Comparison of ENCODE assay signal across 11 cellular contexts in genomic region chr11:35617316-35617686, GRCh38. TPM values are rescaled to one million over a fixed set of nuclear protein-coding genes. Genes with fewer than 3 reads are reported as not detected.
DNase-seq lines count a peak whose midpoint lies in the region; ATAC-seq, FAIRE-seq and TF ChIP-seq lines count a peak whose summit lies in the region.
"Had no signal": no experiment of that assay in that cellular context is flagged by ENCODE, and none has a peak within 500 bp of the region (broad histone marks: within the 10 kb centered on the region; RNA-seq: fewer than 3 reads in every experiment).

No MANE protein-coding gene starts in this region.

- no peaks in the 10 kb centered on the region for H3K9me3 Mint-ChIP-seq in activated naive CD8-positive, alpha-beta T cell treated with anti-CD3 and anti-CD28 coated beads, Interleukin-2, amount 10 ng/mL, durations not matched to agents 7 days and 5 days

- POLR2A ChIA-PET in SK-N-SH (lab: Yijun Ruan, JAX): no interaction called here
- POLR2A ChIA-PET in activated naive CD8-positive, alpha-beta T cell treated with anti-CD3 and anti-CD28 coated beads, Interleukin-2, amount 10 ng/mL, durations not matched to agents 7 days and 5 days (lab: Charles Lee): no interaction called here

- H3K4me1 ChIP-seq in SK-N-SH (ENCODE audit: control insufficient read depth in 1 of 2, insufficient read depth in 2 of 2, low read depth in 1 of 2, low read length in 1 of 2) (peaks cover 26 to 46% of the 10 kb centered on the region in 2 experiments), iPS-15b (ENCODE audit: control insufficient read depth, insufficient read depth, low read length) (peaks cover 7% of the 10 kb centered on the region), spleen (peaks cover 9 to 59% (median 37%) of the 10 kb centered on the region in 6 donors)

- CTCF ChIA-PET in SK-N-SH (lab: Yijun Ruan, JAX): interaction anchor here (0.7 to 3.8 kb wide), 13 partner anchors 34 to 650 kb away, joined by 3 to 34 read pairs (median 3); no protein-coding TSS in a partner anchor

- FAIRE-seq in GM12891 (lab: Jason Lieb, UNC): no peak
- FAIRE-seq: GM18507 had no signal

- no peak overlapping the region for H3K27ac Mint-ChIP-seq in activated naive CD8-positive, alpha-beta T cell treated with anti-CD3 and anti-CD28 coated beads, Interleukin-2, amount 10 ng/mL, durations not matched to agents 7 days and 5 days

- H3K27me3 ChIP-seq in SK-N-SH (ENCODE audit: insufficient read depth) (no peaks in the 10 kb centered on the region), iPS-15b (ENCODE audit: control insufficient read depth, insufficient read depth, low read length) (peaks cover 36% of the 10 kb centered on the region), spleen (replicated peaks in 1 of 7) (peaks cover 0 to 91% (median 44%) of the 10 kb centered on the region in 7 donors)

- no peak for TF ChIP-seq EP300 in SK-N-SH (IDR thresholded peaks at IDR 0.05; ENCODE audit: borderline replicate concordance in 1 of 2, low read depth in 1 of 2, low read length in 1 of 2)

- ATAC-seq in SK-N-SH treated with all-trans-retinoic acid at 6 μM for 48 hours: no peak
- no peak for ATAC-seq in activated naive CD8-positive, alpha-beta T cell treated with anti-CD3 and anti-CD28 coated beads, Interleukin-2, amount 10 ng/mL, durations not matched to agents 7 days and 5 days (ENCODE audit: low read depth)

- TF ChIP-seq POLR2A in spleen (IDR thresholded peaks at IDR 0.05) (no peak), GM12891 (IDR thresholded peaks at IDR 0.05; ENCODE audit: low read depth, low read length) (no peak)

- TF ChIP-seq CTCF in SK-N-SH (IDR thresholded peaks at IDR 0.05) (no peak), spleen (IDR thresholded peaks at IDR 0.05 in 8 of 11, conservative IDR thresholded peaks at IDR 0.05 in 3 of 11) (no peak)

- H3K27ac ChIP-seq in SK-N-SH (ENCODE audit: low read depth in 2 of 2, low read length in 1 of 2) (peak overlapping the region; percentile 73 to 94; a peak in 3 of 4 replicates), spleen (peak overlapping the region in 7 of 8 donors; percentile 39 to 82 (median 78))

- H3K4me2 ChIP-seq in SK-N-SH: peak overlapping the region; percentile 88

- H3K36me3 ChIP-seq in SK-N-SH (replicated peaks in 1 of 2; ENCODE audit: control insufficient read depth in 1 of 2, insufficient read depth in 2 of 2, low read length in 1 of 2) (peaks cover 2 to 8% of the 10 kb centered on the region in 2 experiments), iPS-15b (ENCODE audit: control insufficient read depth, insufficient read depth, low read length) (no peaks in the 10 kb centered on the region), spleen (no peaks in the 10 kb centered on the region)

- H3K27me3 Mint-ChIP-seq in activated naive CD8-positive, alpha-beta T cell treated with anti-CD3 and anti-CD28 coated beads, Interleukin-2, amount 10 ng/mL, durations not matched to agents 7 days and 5 days: peaks cover 44% of the 10 kb centered on the region

- peaks cover 35% of the 10 kb centered on the region for H3K79me2 ChIP-seq in SK-N-SH (ENCODE audit: insufficient read depth)

- 0 out of 2 replicates have a peak overlapping the region, but pooled peaks have one; percentile 2 for H2AFZ ChIP-seq in SK-N-SH (ENCODE audit: low read depth)

- H3K9ac ChIP-seq in SK-N-SH (peak overlapping the region; percentile 81; the same call in 1 of the 2 replicates), iPS-15b (ENCODE audit: low read depth, low read length) (no peak overlapping the region)

- no peaks in the 10 kb centered on the region for H3K36me3 Mint-ChIP-seq in activated naive CD8-positive, alpha-beta T cell treated with anti-CD3 and anti-CD28 coated beads, Interleukin-2, amount 10 ng/mL, durations not matched to agents 7 days and 5 days

- peaks cover 4% of the 10 kb centered on the region for H3K4me1 Mint-ChIP-seq in activated naive CD8-positive, alpha-beta T cell treated with anti-CD3 and anti-CD28 coated beads, Interleukin-2, amount 10 ng/mL, durations not matched to agents 7 days and 5 days

- TF ChIP-seq RAD21 in SK-N-SH (IDR thresholded peaks at IDR 0.05; ENCODE audit: low read length): no peak

- no peak for DNase-seq in SK-N-SH
- DNase-seq in activated naive CD8-positive, alpha-beta T cell treated with anti-CD3 and anti-CD28 coated beads, Interleukin-2, amount 10 ng/mL, durations not matched to agents 7 days and 5 days: no peak
- no peak for DNase-seq in spleen
- DNase-seq in medulla oblongata (ENCODE audit: extremely low spot score): no peak
- DNase-seq in SKM-1 (lab: John Stamatoyannopoulos, UW; ENCODE audit: unreplicated experiment): no peak
- no peak for DNase-seq in GM12891 (ENCODE audit: insufficient read length, low spot score)
- DNase-seq: activated gamma-delta T cell treated with Interleukin-2 at 50 U/mL for 16 hours, Karpas-422 had no signal

- intact Hi-C loops in spleen (cut with DNase I; ENCODE audit: low total_unique reads): loop anchor here (10.0 kb wide), 2 partner anchors 208 to 508 kb away; no protein-coding TSS in a partner anchor

- peak overlapping the region; percentile 66 for H3K4me3 Mint-ChIP-seq in activated naive CD8-positive, alpha-beta T cell treated with anti-CD3 and anti-CD28 coated beads, Interleukin-2, amount 10 ng/mL, durations not matched to agents 7 days and 5 days

- H3F3A ChIP-seq in SK-N-SH (replicated peaks; ENCODE audit: insufficient read depth): peaks cover 31% of the 10 kb centered on the region

- no peaks in the 10 kb centered on the region for H3K9me2 ChIP-seq in SK-N-SH

- H3K4me3 ChIP-seq in SK-N-SH (ENCODE audit: low read depth in 2 of 2, low read length in 1 of 2): peak overlapping the region in 1 of 2 experiments; percentile 71; a peak in 2 of 4 replicates
- H3K4me3 ChIP-seq in iPS-15b (ENCODE audit: low read depth, low read length): peak overlapping the region; percentile 39
- H3K4me3 ChIP-seq in spleen: peak overlapping the region in 5 of 8 donors; percentile 55 to 80 (median 62)

- WGBS in SK-N-SH (ENCODE audit: low lambda C conversion rate): 90% methylated on average over 7 of the region's 7 CpGs
- 57 to 67% (median 59%) methylated on average over 7 of the region's 7 CpGs for WGBS in spleen, 5 donors

- H3K9me3 ChIP-seq in SK-N-SH (no peaks in the 10 kb centered on the region), iPS-15b (ENCODE audit: control insufficient read depth, insufficient read depth, low read length) (no peaks in the 10 kb centered on the region), spleen (no peaks in the 10 kb centered on the region)

- no peaks in the 10 kb centered on the region for H4K20me1 ChIP-seq in SK-N-SH (ENCODE audit: insufficient read depth)

TF ChIP-seq in SK-N-SH, 30 proteins besides CTCF, POLR2A, EP300 and RAD21 (continues in another document):
- TF ChIP-seq GABPA (IDR thresholded peaks at IDR 0.05; ENCODE audit: low read depth): no peak
- TF ChIP-seq RXRA (IDR thresholded peaks at IDR 0.05; ENCODE audit: borderline replicate concordance, low read depth): no peak

TF ChIP-seq in SK-N-SH treated with all-trans-retinoic acid at 6 μM for 48 hours, 23 proteins besides CTCF, POLR2A, EP300 and RAD21 (continues in another document):
- TF ChIP-seq ZFP3 (CRISPR knock-in tag; IDR thresholded peaks at IDR 0.05) (no peak), ZNF70 (CRISPR knock-in tag; IDR thresholded peaks at IDR 0.05) (no peak)
- TF ChIP-seq, protein P1, sequence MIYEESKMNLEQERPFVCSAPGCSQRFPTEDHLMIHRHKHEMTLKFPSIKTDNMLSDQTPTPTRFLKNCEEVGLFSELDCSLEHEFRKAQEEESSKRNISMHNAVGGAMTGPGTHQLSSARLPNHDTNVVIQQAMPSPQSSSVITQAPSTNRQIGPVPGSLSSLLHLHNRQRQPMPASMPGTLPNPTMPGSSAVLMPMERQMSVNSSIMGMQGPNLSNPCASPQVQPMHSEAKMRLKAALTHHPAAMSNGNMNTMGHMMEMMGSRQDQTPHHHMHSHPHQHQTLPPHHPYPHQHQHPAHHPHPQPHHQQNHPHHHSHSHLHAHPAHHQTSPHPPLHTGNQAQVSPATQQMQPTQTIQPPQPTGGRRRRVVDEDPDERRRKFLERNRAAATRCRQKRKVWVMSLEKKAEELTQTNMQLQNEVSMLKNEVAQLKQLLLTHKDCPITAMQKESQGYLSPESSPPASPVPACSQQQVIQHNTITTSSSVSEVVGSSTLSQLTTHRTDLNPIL (CRISPR knock-in tag; IDR thresholded peaks at IDR 0.05; ENCODE audit: low read depth): no peak

TF ChIP-seq in GM12891, 5 proteins besides CTCF, POLR2A, EP300 and RAD21:
- TF ChIP-seq POU2F2 (IDR thresholded peaks at IDR 0.05; ENCODE audit: low read depth, low read length) (no peak), POLR2AphosphoS5 (IDR thresholded peaks at IDR 0.05; ENCODE audit: low read depth, low read length) (no peak), PAX5 (IDR thresholded peaks at IDR 0.05; ENCODE audit: insufficient read depth, low read length, severe bottlenecking) (no peak)

RNA-seq across cellular contexts. Expression of gene FJX1, which starts 1.0 kb away (rescaled TPM):
- 29.8 and 34.5 TPM in 2 replicates for polyA plus RNA-seq in SK-N-SH (2012; rRNA removed)
- polyA plus RNA-seq in SK-N-SH (2012; cell fraction: cytosol; rRNA removed): 20.3 and 27.2 TPM in 2 replicates
- polyA plus RNA-seq in SK-N-SH (2012; cell fraction: nucleus; rRNA removed): 47.0 and 55.9 TPM in 2 replicates
- under 1 TPM in 1 of 2 experiments, not detected in 1; 0.17 TPM for total RNA-seq in activated naive CD8-positive, alpha-beta T cell treated with anti-CD3 and anti-CD28 coated beads, Interleukin-2, amount 10 ng/mL, durations not matched to agents 7 days and 5 days
- 10 to 100 TPM in 4 of 7 donors, 1 to 10 TPM in 3; 7.5 to 40.6 (median 10.4) TPM for total RNA-seq in spleen
- 1 to 10 TPM; 3.0 to 3.3 (median 3.2) TPM for polyA plus RNA-seq in spleen
- 2.4 TPM for polyA plus RNA-seq in GM12891 (2012; ENCODE audit: low read depth, missing spikeins)

RNA-seq across cellular contexts. Expression of gene TRIM44, which starts 45.3 kb away (rescaled TPM):
- polyA plus RNA-seq in SK-N-SH (2012; rRNA removed) (34.1 and 45.8 TPM in 2 replicates), spleen (1 to 10 TPM; 5.3 to 9.0 (median 5.5) TPM)
- 36.7 and 41.3 TPM in 2 replicates for polyA plus RNA-seq in SK-N-SH (2012; cell fraction: cytosol; rRNA removed)
- 47.3 and 58.5 TPM in 2 replicates for polyA plus RNA-seq in SK-N-SH (2012; cell fraction: nucleus; rRNA removed)
- 10 to 100 TPM; 51.4 to 52.4 TPM for total RNA-seq in activated naive CD8-positive, alpha-beta T cell treated with anti-CD3 and anti-CD28 coated beads, Interleukin-2, amount 10 ng/mL, durations not matched to agents 7 days and 5 days
- total RNA-seq in spleen: 10 to 100 TPM; 43.3 to 65.7 (median 53.8) TPM
- polyA plus RNA-seq in GM12891 (2012; ENCODE audit: low read depth, missing spikeins): 21.5 TPM

Comparison
In these comparisons a context has a peak if more than half of its experiments do, and no peak if none do; other contexts are left out.
1. RNA of gene FJX1, which starts 1.0 kb away (total RNA-seq): 7.5 to 40.6 TPM in spleen; 0.17 TPM in activated naive CD8-positive, alpha-beta T cell treated with anti-CD3 and anti-CD28 coated beads, Interleukin-2, amount 10 ng/mL, durations not matched to agents 7 days and 5 days; every median in the first group is over 4 times any median in the second.